17 cellular contexts compared by ENCODE assay signal in genomic region chr3:56858331-56858730, GRCh38. TPM values are rescaled to one million over a fixed set of nuclear protein-coding genes. Genes with fewer than 3 reads are reported as not detected.
DNase-seq lines count a peak whose midpoint lies in the region; ATAC-seq and TF ChIP-seq lines count a peak whose summit lies in the region.
"Had no signal": no experiment of that assay in that cellular context is flagged by ENCODE, and none has a peak within 500 bp of the region (broad histone marks: within the 10 kb centered on the region; RNA-seq: fewer than 3 reads in every experiment).

No MANE protein-coding gene starts in this region.

- no peaks in the 10 kb centered on the region for H3K27me3 Mint-ChIP-seq in activated T-cell treated with anti-CD3 and anti-CD28 coated beads, Interleukin-2, amount 50 U/mL, for 24 hours
- H3K27me3 Mint-ChIP-seq in activated T-helper 17 cell treated with anti-CD3 and anti-CD28 coated beads, Interleukin-2, amount 50 U/mL, for 72 hours, result no peaks in the 10 kb centered on the region
- H3K27me3 Mint-ChIP-seq in nephron (ENCODE audit: low read depth), result no peaks in the 10 kb centered on the region

- peaks cover 66% of the 10 kb centered on the region for H3K4me1 Mint-ChIP-seq in activated T-cell treated with anti-CD3 and anti-CD28 coated beads, Interleukin-2, amount 50 U/mL, for 24 hours (ENCODE audit: low read depth)
- peaks cover 52% of the 10 kb centered on the region for H3K4me1 Mint-ChIP-seq in activated T-helper 17 cell treated with anti-CD3 and anti-CD28 coated beads, Interleukin-2, amount 50 U/mL, for 72 hours
- peaks cover 70% of the 10 kb centered on the region for H3K4me1 Mint-ChIP-seq in nephron

- DNase-seq in activated T-cell treated with anti-CD3 and anti-CD28 coated beads, Interleukin-2, amount 50 U/mL, for 24 hours, result no peak
- DNase-seq in activated T-cell treated with anti-CD3 and anti-CD28 coated beads, Interleukin-2, amount 50 U/mL, for 1 hour, result no peak
- DNase-seq in NCI-H524 treated with DMSO at 0.1 percent for 48 hours (lab: John Stamatoyannopoulos, UW) (peak; percentile 69), DMS79 (lab: John Stamatoyannopoulos, UW) (no peak), EL (no peak)
- DNase-seq: body of pancreas; Caco-2; esophagus squamous epithelium; NCI-H2029; NCI-H510A treated with DMSO at 0.1 percent for 48 hours; OCI-M1; stimulated activated CD4-positive, alpha-beta T cell treated with anti-CD3 and anti-CD28 coated beads, Interleukin-15, amount 100 ng/mL, for 24 hours; stomach had no signal

- no peak overlapping the region for H3K4me3 Mint-ChIP-seq in activated T-cell treated with anti-CD3 and anti-CD28 coated beads, Interleukin-2, amount 50 U/mL, for 24 hours
- H3K4me3 Mint-ChIP-seq in activated T-helper 17 cell treated with anti-CD3 and anti-CD28 coated beads, Interleukin-2, amount 50 U/mL, for 72 hours, result peak overlapping the region; percentile 46
- no peak overlapping the region for H3K4me3 Mint-ChIP-seq in nephron
- H3K4me3 Mint-ChIP-seq: neural progenitor cell had no signal

- H3K27ac Mint-ChIP-seq in activated T-cell treated with anti-CD3 and anti-CD28 coated beads, Interleukin-2, amount 50 U/mL, for 24 hours, result peak overlapping the region; percentile 8
- peak overlapping the region; percentile 42 for H3K27ac Mint-ChIP-seq in activated T-helper 17 cell treated with anti-CD3 and anti-CD28 coated beads, Interleukin-2, amount 50 U/mL, for 72 hours
- peak overlapping the region; percentile 61 to 87 (median 66) for H3K27ac Mint-ChIP-seq in nephron
- H3K27ac Mint-ChIP-seq: neural progenitor cell had no signal

- H3K36me3 Mint-ChIP-seq in activated T-cell treated with anti-CD3 and anti-CD28 coated beads, Interleukin-2, amount 50 U/mL, for 24 hours (ENCODE audit: low read depth), result no peaks in the 10 kb centered on the region
- H3K36me3 Mint-ChIP-seq in activated T-helper 17 cell treated with anti-CD3 and anti-CD28 coated beads, Interleukin-2, amount 50 U/mL, for 72 hours (ENCODE audit: low read depth), result no peaks in the 10 kb centered on the region
- no peaks in the 10 kb centered on the region for H3K36me3 Mint-ChIP-seq in nephron (ENCODE audit: low read depth)
- H3K36me3 Mint-ChIP-seq: neural progenitor cell had no signal

- TF ChIP-seq CTCF in nephron (IDR thresholded peaks at IDR 0.05; ENCODE audit: unreplicated experiment in 3 of 3), result no peak

- no peak for ATAC-seq in activated T-helper 17 cell treated with anti-CD3 and anti-CD28 coated beads, Interleukin-2, amount 50 U/mL, for 72 hours (replicated peaks)
- no peak for ATAC-seq in GM18907 (IDR thresholded peaks at IDR 0.05; ENCODE audit: unreplicated experiment)
- ATAC-seq: body of pancreas had no signal

- H3K9me3 Mint-ChIP-seq in activated T-cell treated with anti-CD3 and anti-CD28 coated beads, Interleukin-2, amount 50 U/mL, for 24 hours, result no peaks in the 10 kb centered on the region
- H3K9me3 Mint-ChIP-seq in activated T-helper 17 cell treated with anti-CD3 and anti-CD28 coated beads, Interleukin-2, amount 50 U/mL, for 72 hours, result no peaks in the 10 kb centered on the region
- H3K9me3 Mint-ChIP-seq in nephron, result no peaks in the 10 kb centered on the region
- H3K9me3 Mint-ChIP-seq: neural progenitor cell had no signal

RNA-seq across cellular contexts. Expression of gene ARHGEF3, which starts 56.6 kb away (rescaled TPM):
- total RNA-seq in activated T-helper 17 cell treated with anti-CD3 and anti-CD28 coated beads, Interleukin-2, amount 50 U/mL, for 72 hours, result 10 to 100 TPM; 12.3 to 17.0 TPM

Comparison
In these comparisons a context has a peak if more than half of its experiments do, and no peak if none do; other contexts are left out.
1. H3K27ac Mint-ChIP-seq: peak in every context shown above with its lines; median percentile 66 in nephron; 42 in activated T-helper 17 cell treated with anti-CD3 and anti-CD28 coated beads, Interleukin-2, amount 50 U/mL, for 72 hours; 8 in activated T-cell treated with anti-CD3 and anti-CD28 coated beads, Interleukin-2, amount 50 U/mL, for 24 hours.